In the genomic region with DNA sequence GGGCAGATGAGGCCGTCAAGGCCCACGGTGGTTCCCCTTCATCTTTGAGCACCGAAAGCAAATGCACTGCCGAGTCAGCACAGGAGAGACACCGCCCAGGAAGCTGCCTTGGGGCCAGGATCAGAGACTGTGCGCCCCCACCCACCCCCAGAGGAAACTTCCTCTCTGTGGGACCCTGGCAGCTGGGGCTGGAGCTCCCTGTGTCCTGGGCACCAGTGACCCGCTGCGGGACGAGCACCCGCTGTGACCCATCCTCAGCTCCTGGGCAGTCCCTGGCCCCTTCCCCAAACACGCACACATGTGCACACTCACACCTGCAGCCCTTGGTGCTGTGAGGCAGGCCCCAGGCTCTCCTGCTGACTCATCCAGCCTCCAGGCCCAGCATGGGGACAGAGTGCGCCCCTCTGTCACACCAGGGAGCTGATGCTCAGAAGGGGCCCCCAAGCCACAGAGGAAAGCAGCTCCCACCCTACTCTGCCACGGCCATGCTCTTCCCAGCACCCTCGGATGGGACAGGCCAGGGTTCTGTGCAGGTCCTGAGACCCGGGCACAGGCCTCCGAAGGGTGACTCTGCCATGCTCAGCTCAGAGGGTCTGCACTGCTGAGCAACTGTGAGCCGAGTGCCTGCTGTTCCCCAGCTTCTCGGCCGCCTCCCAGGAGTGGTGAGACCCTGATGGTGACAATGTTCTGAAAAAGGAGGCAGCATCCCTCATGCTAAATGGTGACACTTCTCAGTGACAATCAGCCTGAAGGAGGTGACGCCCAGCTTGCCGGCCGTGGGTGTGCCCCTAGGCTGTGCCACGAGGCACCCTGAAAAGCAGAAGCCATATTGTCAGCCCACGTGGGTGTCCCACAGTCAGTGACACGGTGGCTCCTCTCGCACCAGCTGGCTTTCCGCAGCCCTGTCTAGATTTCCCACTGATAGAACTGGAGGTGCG, we compare ENCODE assay signal across 8 cellular contexts. TPM values are rescaled to one million over a fixed set of nuclear protein-coding genes. Genes with fewer than 3 reads are reported as not detected.
A peak's percentile ranks its signal among the peaks of the same experiment; 100 is the strongest.
DNase-seq lines count a peak whose midpoint lies in the region; ATAC-seq and TF ChIP-seq lines count a peak whose summit lies in the region.

No MANE protein-coding gene starts in this region.

- peaks cover 45% of the 10 kb centered on the region for H3K4me1 ChIP-seq in Panc1 (ENCODE audit: control insufficient read depth, insufficient read depth, low read length)

- H3K36me3 Mint-ChIP-seq in activated naive CD4-positive, alpha-beta T cell treated with anti-CD3 and anti-CD28 coated beads for 36 hours (ENCODE audit: low read depth), result no peaks in the 10 kb centered on the region
- no peaks in the 10 kb centered on the region for H3K36me3 Mint-ChIP-seq in naive B cell

- H3K27me3 ChIP-seq in Panc1 (ENCODE audit: control insufficient read depth, insufficient read depth, low read length) (no peaks in the 10 kb centered on the region), brain microvascular endothelial cell (replicated peaks) (no peaks in the 10 kb centered on the region)

- H3K27me3 Mint-ChIP-seq in activated naive CD4-positive, alpha-beta T cell treated with anti-CD3 and anti-CD28 coated beads for 36 hours (ENCODE audit: low read depth), result no peaks in the 10 kb centered on the region
- H3K27me3 Mint-ChIP-seq in naive B cell, result no peaks in the 10 kb centered on the region

- no peaks in the 10 kb centered on the region for H3K9me3 ChIP-seq in Panc1 (ENCODE audit: control insufficient read depth, insufficient read depth, low read depth, low read length)

- no peaks in the 10 kb centered on the region; the same call in 1 of the 2 replicates for H3K36me3 ChIP-seq in Panc1 (ENCODE audit: control insufficient read depth, insufficient read depth, low read length)
- no peaks in the 10 kb centered on the region for H3K36me3 ChIP-seq in brain microvascular endothelial cell (replicated peaks)

- peaks cover 46% of the 10 kb centered on the region for H3K4me1 Mint-ChIP-seq in activated naive CD4-positive, alpha-beta T cell treated with anti-CD3 and anti-CD28 coated beads for 36 hours (ENCODE audit: low read depth)
- peaks cover 42 to 58% (median 55%) of the 10 kb centered on the region in 3 donors for H3K4me1 Mint-ChIP-seq in naive B cell

- peak overlapping the region; percentile 65 for H3K4me3 Mint-ChIP-seq in activated naive CD4-positive, alpha-beta T cell treated with anti-CD3 and anti-CD28 coated beads for 36 hours
- peak overlapping the region; percentile 62 to 85 (median 78) for H3K4me3 Mint-ChIP-seq in naive B cell

- in situ Hi-C loops in Panc1 (cut with HindIII; ENCODE audit: low pct_unique_long_range_greater_than_20kb, low sequenced_read_pairs), result no loop called here
- in situ Hi-C loops in brain microvascular endothelial cell (cut with HindIII; ENCODE audit: low pct_ligation_motif_present, low sequenced_read_pairs), result loop anchor here (10.0 kb wide), 1 partner anchor 97 kb away; a partner anchor contains a TSS

- POLR2A ChIA-PET in Panc1 (lab: Charles Lee), result interaction anchor here (0.5 kb wide), 1 partner anchor 12 kb away, joined by 3 read pairs; no protein-coding TSS in a partner anchor

- intact Hi-C loops in Panc1 (cut with micrococcal nuclease; ENCODE audit: unreplicated experiment) (loop anchor here (10.0 kb wide), 1 partner anchor 47 kb away; no protein-coding TSS in a partner anchor), posterior cingulate gyrus (cut with DNase I) (loop anchor here (10.0 kb wide), 1 partner anchor 217 kb away; no protein-coding TSS in a partner anchor)
- intact Hi-C loops in activated naive CD4-positive, alpha-beta T cell treated with anti-CD3 and anti-CD28 coated beads for 36 hours (cut with micrococcal nuclease), result loop anchor here (1.0 to 10.0 kb wide), 10 partner anchors 9 to 313 kb away; a partner anchor contains a TSS

- CTCF ChIA-PET in Panc1 (lab: Charles Lee), result interaction anchor here (0.6 to 1.3 kb wide), 5 partner anchors 12 to 1005 kb away, joined by 3 to 8 read pairs (median 3); no protein-coding TSS in a partner anchor
- CTCF ChIA-PET in activated naive CD4-positive, alpha-beta T cell treated with anti-CD3 and anti-CD28 coated beads for 36 hours (lab: Charles Lee), result interaction anchor here (0.9 to 4.4 kb wide), 12 partner anchors 9 to 101 kb away, joined by 3 to 48 read pairs (median 5); no protein-coding TSS in a partner anchor

- 0 out of 4 replicates have a peak overlapping the region, but pooled peaks of 1 of the 2 experiments have one; percentile 61 for H3K4me3 ChIP-seq in Panc1 (ENCODE audit: low read depth in 2 of 2, low read length in 2 of 2)
- H3K4me3 ChIP-seq in brain microvascular endothelial cell (ENCODE audit: low read depth, low read length), result no peak overlapping the region

- BruUV-seq in Panc1 (replicated peaks; lab: Mats Ljungman, UMichigan), result no TSS peak

- no peaks in the 10 kb centered on the region for H3K9me3 Mint-ChIP-seq in activated naive CD4-positive, alpha-beta T cell treated with anti-CD3 and anti-CD28 coated beads for 36 hours
- no peaks in the 10 kb centered on the region for H3K9me3 Mint-ChIP-seq in naive B cell

- DNase-seq in Panc1 (ENCODE audit: low read depth, low spot score) (no peak), naive B cell (peak; percentile 59), posterior cingulate gyrus (no peak), brain microvascular endothelial cell (no peak), NCI-H2171 (lab: John Stamatoyannopoulos, UW) (no peak)
- peak; percentile 84 for DNase-seq in activated naive CD4-positive, alpha-beta T cell treated with anti-CD3 and anti-CD28 coated beads for 36 hours

- peak overlapping the region; percentile 72 for H3K27ac ChIP-seq in Panc1 (ENCODE audit: low read length)
- H3K27ac ChIP-seq in brain microvascular endothelial cell, result no peak overlapping the region

- peak; percentile 53 for ATAC-seq in GM18511 (IDR thresholded peaks at IDR 0.05; ENCODE audit: unreplicated experiment)
- no peak for ATAC-seq in Panc1
- peak; percentile 57 to 63 for ATAC-seq in naive B cell (ENCODE audit: low read depth in 2 of 2)
- no peak for ATAC-seq in GM21737 (IDR thresholded peaks at IDR 0.05; ENCODE audit: unreplicated experiment)

- peak overlapping the region; percentile 95 for H3K27ac Mint-ChIP-seq in activated naive CD4-positive, alpha-beta T cell treated with anti-CD3 and anti-CD28 coated beads for 36 hours
- peak overlapping the region in 5 of 6 donors; percentile 77 to 95 (median 81) for H3K27ac Mint-ChIP-seq in naive B cell

- TF ChIP-seq CTCF in Panc1 (IDR thresholded peaks at IDR 0.05) (no peak), brain microvascular endothelial cell (IDR thresholded peaks at IDR 0.05; ENCODE audit: low read depth, low read length, missing control alignments) (no peak)

RNA-seq across cellular contexts. Expression of a gene that starts 3.6 kb away (rescaled TPM):
- total RNA-seq in Panc1 (2021; ENCODE audit: unreplicated experiment), result 175 TPM
- 228 TPM for polyA plus RNA-seq in Panc1 (2012; ENCODE audit: insufficient read length)
- 10 to 100 TPM; 78.2 to 80.1 TPM for total RNA-seq in activated naive CD4-positive, alpha-beta T cell treated with anti-CD3 and anti-CD28 coated beads for 36 hours
- 10 to 100 TPM in 2 of 6 donors, 1 to 10 TPM in 4; 4.0 to 17.2 (median 6.2) TPM for polyA plus RNA-seq in naive B cell (ENCODE audit: low read depth in 6 of 6)

RNA-seq across cellular contexts. Expression of a gene that starts 22.2 kb away (rescaled TPM):
- total RNA-seq in Panc1 (2021; ENCODE audit: unreplicated experiment), result 39.9 TPM
- polyA plus RNA-seq in Panc1 (2012; ENCODE audit: insufficient read length), result 25.1 TPM
- 100 to 1,000 TPM; 223 to 231 TPM for total RNA-seq in activated naive CD4-positive, alpha-beta T cell treated with anti-CD3 and anti-CD28 coated beads for 36 hours
- polyA plus RNA-seq in naive B cell (ENCODE audit: low read depth in 6 of 6), result under 1 TPM in 5 of 6 donors, not detected in 1; 0.08 to 0.27 (median 0.17) TPM

RNA-seq across cellular contexts. Expression of a gene that starts 30.3 kb away (rescaled TPM):
- 231 TPM for total RNA-seq in Panc1 (2021; ENCODE audit: unreplicated experiment)
- polyA plus RNA-seq in Panc1 (2012; ENCODE audit: insufficient read length), result 326 TPM
- total RNA-seq in activated naive CD4-positive, alpha-beta T cell treated with anti-CD3 and anti-CD28 coated beads for 36 hours, result 100 to 1,000 TPM; 314 TPM
- 100 to 1,000 TPM; 330 to 484 (median 384) TPM for polyA plus RNA-seq in naive B cell (ENCODE audit: low read depth in 6 of 6)

Comparison
In these comparisons a context has a peak if more than half of its experiments do, and no peak if none do; other contexts are left out.
1. ATAC-seq: peak in GM18511 (single experiment) and naive B cell (2 of 2); none in Panc1 (single experiment) and GM21737 (single experiment).
2. DNase-seq: peak in activated naive CD4-positive, alpha-beta T cell treated with anti-CD3 and anti-CD28 coated beads for 36 hours (single experiment) and naive B cell (single experiment); none in Panc1 (single experiment), posterior cingulate gyrus (0 of 10), brain microvascular endothelial cell (single experiment) and NCI-H2171 (single experiment).